17 cellular contexts compared by ENCODE assay signal in genomic region chr12:20189767-20190166, GRCh38.
DNase-seq lines count a peak whose midpoint lies in the region; ATAC-seq and TF ChIP-seq lines count a peak whose summit lies in the region.
"Had no signal": no experiment of that assay in that cellular context is flagged by ENCODE, and none has a peak within 500 bp of the region (broad histone marks: within the 10 kb centered on the region; RNA-seq: fewer than 3 reads in every experiment).

No MANE protein-coding gene starts in this region.

- H3K4me1 ChIP-seq in SJCRH30 (peaks cover 19% of the 10 kb centered on the region), mesodermal cell (ENCODE audit: control insufficient read depth, insufficient read depth, low read length, poor library complexity, severe bottlenecking) (peaks cover 24% of the 10 kb centered on the region), smooth muscle cell (ENCODE audit: low read depth) (peaks cover 20% of the 10 kb centered on the region)
- H3K4me1 ChIP-seq: A549 had no signal

- TF ChIP-seq CTCF in smooth muscle cell (IDR thresholded peaks at IDR 0.05; ENCODE audit: borderline replicate concordance, insufficient read depth, poor library complexity, severe bottlenecking): no peak

- peak overlapping the region; percentile 1 for H3K4me2 ChIP-seq in smooth muscle cell
- H3K4me2 ChIP-seq: A549, PC-9 had no signal

- H3F3A ChIP-seq in smooth muscle cell (ENCODE audit: low read depth): no peaks in the 10 kb centered on the region

- no peak overlapping the region for H2AFZ ChIP-seq in smooth muscle cell (ENCODE audit: low read depth)
- H2AFZ ChIP-seq: PC-9 had no signal

- 78 to 88% methylated on average over 2 of the region's 2 CpGs for WGBS in mesodermal cell (ENCODE audit: insufficient coverage in 2 of 2), 2 experiments
- WGBS in smooth muscle cell (ENCODE audit: low lambda C conversion rate): 13% methylated on average over 2 of the region's 2 CpGs

- H3K27me3 ChIP-seq in SJCRH30: no peaks in the 10 kb centered on the region
- H3K27me3 ChIP-seq in smooth muscle cell (ENCODE audit: low read depth): no peaks in the 10 kb centered on the region

- no peak for DNase-seq in left ventricle myocardium superior
- DNase-seq in cardiac septum (ENCODE audit: low spot score): no peak
- peak; percentile 46 to 77 for DNase-seq in SJCRH30
- DNase-seq in smooth muscle cell (lab: John Stamatoyannopoulos, UW; ENCODE audit: unreplicated experiment): no peak
- no peak for DNase-seq in NCI-H69 (lab: John Stamatoyannopoulos, UW)
- no peak for DNase-seq in cerebellar cortex (ENCODE audit: low spot score)
- DNase-seq: DMS153, HFFc6, NCI-H1105, NCI-H1694 treated with DMSO at 0.1 percent for 48 hours, NCI-H748 treated with DMSO at 0.1 percent for 48 hours, PC-9 had no signal

- H3K9me3 ChIP-seq in SJCRH30 (replicated peaks): no peaks in the 10 kb centered on the region
- no peaks in the 10 kb centered on the region for H3K9me3 ChIP-seq in mesodermal cell (ENCODE audit: control insufficient read depth, low read length)
- no peaks in the 10 kb centered on the region for H3K9me3 ChIP-seq in smooth muscle cell (replicated peaks; ENCODE audit: low read depth)
- H3K9me3 ChIP-seq: A549 had no signal

- peak; percentile 67 for ATAC-seq in left ventricle myocardium superior
- no peak for ATAC-seq in HG03139 (IDR thresholded peaks at IDR 0.05; ENCODE audit: unreplicated experiment)
- ATAC-seq: A549 had no signal

- intact Hi-C loops in left ventricle myocardium superior (cut with micrococcal nuclease): no loop called here
- intact Hi-C loops in cardiac septum (cut with DNase I): no loop called here

- H3K9ac ChIP-seq in smooth muscle cell (ENCODE audit: low read depth): no peak overlapping the region

- no peaks in the 10 kb centered on the region for H3K79me2 ChIP-seq in smooth muscle cell (ENCODE audit: low read depth)

- H3K36me3 ChIP-seq in SJCRH30 (no peaks in the 10 kb centered on the region), mesodermal cell (ENCODE audit: control insufficient read depth, insufficient read depth, low read length) (no peaks in the 10 kb centered on the region), smooth muscle cell (ENCODE audit: low read depth) (no peaks in the 10 kb centered on the region)

- no peaks in the 10 kb centered on the region for H4K20me1 ChIP-seq in smooth muscle cell (ENCODE audit: low read depth)

- H3K4me3 ChIP-seq in SJCRH30 (peak overlapping the region; percentile 31), mesodermal cell (ENCODE audit: extremely low read depth, insufficient read depth, low read length, poor library complexity, severe bottlenecking) (no peak overlapping the region), smooth muscle cell (no peak overlapping the region)
- H3K4me3 ChIP-seq: A549, PC-9, SK-N-MC had no signal

- H3K27ac ChIP-seq in SJCRH30 (peak overlapping the region; percentile 90), mesodermal cell (ENCODE audit: low read depth, low read length, severe bottlenecking) (peak overlapping the region; percentile 93), smooth muscle cell (ENCODE audit: low read depth) (no peak overlapping the region)
- H3K27ac ChIP-seq: A549, C4-2B, PC-9, SK-N-MC had no signal

Comparison
In these comparisons a context has a peak if more than half of its experiments do, and no peak if none do; other contexts are left out.
1. DNase-seq: peak in SJCRH30 (2 of 2); none in left ventricle myocardium superior (single experiment), cardiac septum (single experiment), smooth muscle cell (single experiment), NCI-H69 (single experiment) and cerebellar cortex (single experiment).